11 cellular contexts compared by ENCODE assay signal in the genomic region with DNA sequence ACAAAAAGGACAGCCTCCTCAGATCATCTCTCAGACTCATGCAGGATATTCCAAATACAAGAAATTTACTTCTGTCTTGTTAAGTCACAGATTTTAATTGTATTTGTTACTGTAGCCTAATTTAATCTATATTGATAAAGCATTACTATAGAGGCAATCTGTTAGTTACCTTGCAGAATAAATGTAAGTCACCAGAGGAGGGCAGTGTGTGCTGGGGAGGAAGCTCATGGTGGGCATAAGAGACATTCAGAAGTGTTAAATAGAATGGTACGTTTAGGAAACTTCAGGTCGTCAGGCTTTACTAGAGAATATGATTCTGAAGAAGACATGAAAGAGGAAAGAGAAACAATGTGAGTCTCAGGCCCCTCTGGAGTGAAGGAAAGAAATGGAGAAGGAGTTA. TPM values are rescaled to one million over a fixed set of nuclear protein-coding genes. Genes with fewer than 3 reads are reported as not detected.
DNase-seq lines count a peak whose midpoint lies in the region; ATAC-seq and TF ChIP-seq lines count a peak whose summit lies in the region.
"Had no signal": no experiment of that assay in that cellular context is flagged by ENCODE, and none has a peak within 500 bp of the region (broad histone marks: within the 10 kb centered on the region; RNA-seq: fewer than 3 reads in every experiment).

No MANE protein-coding gene starts in this region.

- BruUV-seq in OCI-LY7 (replicated peaks; lab: Mats Ljungman, UMichigan) = no TSS peak

- H3K27ac Mint-ChIP-seq in type B pancreatic cell = no peak overlapping the region
- H3K27ac Mint-ChIP-seq in activated naive CD4-positive, alpha-beta T cell treated with anti-CD3 and anti-CD28 coated beads for 36 hours = no peak overlapping the region

- no peaks in the 10 kb centered on the region for H3K9me3 ChIP-seq in heart right ventricle
- no peaks in the 10 kb centered on the region for H3K9me3 ChIP-seq in OCI-LY7 (ENCODE audit: low read length)
- H3K9me3 ChIP-seq: tibial artery had no signal

- no peaks in the 10 kb centered on the region for H3K27me3 Mint-ChIP-seq in type B pancreatic cell
- H3K27me3 Mint-ChIP-seq in activated naive CD4-positive, alpha-beta T cell treated with anti-CD3 and anti-CD28 coated beads for 36 hours (ENCODE audit: low read depth) = no peaks in the 10 kb centered on the region

- POLR2A ChIA-PET in OCI-LY7 (lab: Charles Lee) = no interaction called here

- WGBS in heart right ventricle, 2 donors = 21 to 23% methylated on average over 2 of the region's 2 CpGs

- H3K79me2 ChIP-seq in OCI-LY7 (ENCODE audit: insufficient read depth, low read depth, low read length) = no peaks in the 10 kb centered on the region

- TF ChIP-seq CTCF in heart right ventricle (IDR thresholded peaks at IDR 0.05) (peak; percentile 14 to 56 (median 44)), OCI-LY7 (conservative IDR thresholded peaks at IDR 0.05; ENCODE audit: low read length) (peak; percentile 65), type B pancreatic cell (conservative IDR thresholded peaks at IDR 0.05) (peak; percentile 61)

- no peak overlapping the region for H3K4me3 Mint-ChIP-seq in type B pancreatic cell
- no peak overlapping the region for H3K4me3 Mint-ChIP-seq in activated naive CD4-positive, alpha-beta T cell treated with anti-CD3 and anti-CD28 coated beads for 36 hours

- CTCF ChIA-PET in OCI-LY7 (lab: Charles Lee; ENCODE audit: unreplicated experiment) = no interaction called here
- CTCF ChIA-PET in activated naive CD4-positive, alpha-beta T cell treated with anti-CD3 and anti-CD28 coated beads for 36 hours (lab: Charles Lee) = no interaction called here

- intact Hi-C loops in heart right ventricle (cut with DNase I) (loop anchor here in 4 of 10 donors (10.0 kb wide), 1 partner anchor 141 kb away; no protein-coding TSS in a partner anchor), left cardiac atrium (cut with DNase I) (loop anchor here (5.0 to 10.0 kb wide), 2 partner anchors 139 to 301 kb away; partner anchors contain the start of gene USP38 (in 1 of the 2)), OCI-LY7 (cut with micrococcal nuclease; ENCODE audit: unreplicated experiment) (loop anchor here (10.0 kb wide), 1 partner anchor 601 kb away; no protein-coding TSS in a partner anchor)
- intact Hi-C loops in activated naive CD4-positive, alpha-beta T cell treated with anti-CD3 and anti-CD28 coated beads for 36 hours (cut with micrococcal nuclease) = no loop called here

- no peaks in the 10 kb centered on the region for H3K36me3 ChIP-seq in heart right ventricle
- H3K36me3 ChIP-seq in OCI-LY7 (ENCODE audit: insufficient read depth, low read length) = no peaks in the 10 kb centered on the region
- H3K36me3 ChIP-seq: tibial artery had no signal

- ATAC-seq in heart right ventricle (peak in 1 of 8 donors; percentile 48), left cardiac atrium (no peak), HG03439 (IDR thresholded peaks at IDR 0.05; ENCODE audit: unreplicated experiment) (no peak)
- ATAC-seq in stimulated activated naive CD8-positive, alpha-beta T cell treated with anti-CD3 and anti-CD28 coated beads, Interleukin-15, Interleukin-2, amounts not matched to agents 100 U/mL and 50 U/mL, for 24 hours = no peak

- no peaks in the 10 kb centered on the region for H3K27me3 ChIP-seq in heart right ventricle
- H3K27me3 ChIP-seq: tibial artery had no signal

- H3K4me3 ChIP-seq in heart right ventricle = no peak overlapping the region
- H3K4me3 ChIP-seq in OCI-LY7 (ENCODE audit: low read depth, low read length, poor library complexity, severe bottlenecking) = no peak overlapping the region
- H3K4me3 ChIP-seq: tibial artery had no signal

- DNase-seq in heart right ventricle (no peak), left cardiac atrium (no peak), OCI-LY7 (ENCODE audit: low spot score) (peak; percentile 5), fibroblast of peridontal ligament (ENCODE audit: extremely low read depth) (peak; percentile 11), type B pancreatic cell (ENCODE audit: extremely low spot score, unreplicated experiment) (no peak)
- no peak for DNase-seq in stimulated activated naive CD8-positive, alpha-beta T cell treated with anti-CD3 and anti-CD28 coated beads, Interleukin-15, Interleukin-2, amounts not matched to agents 100 U/mL and 50 U/mL, for 24 hours
- DNase-seq in activated naive CD4-positive, alpha-beta T cell treated with anti-CD3 and anti-CD28 coated beads for 36 hours = no peak
- DNase-seq: activated CD4-positive, alpha-beta T cell treated with anti-CD3 and anti-CD28 coated beads for 48 hours; NCI-H1436 treated with DMSO at 0.1 percent for 48 hours; tibial artery had no signal

- H3K27ac ChIP-seq in heart right ventricle = no peak overlapping the region
- H3K27ac ChIP-seq in OCI-LY7 (ENCODE audit: low read depth, low read length, poor library complexity, severe bottlenecking) = no peak overlapping the region
- H3K27ac ChIP-seq: tibial artery had no signal

- no peak overlapping the region for H3K4me2 ChIP-seq in OCI-LY7 (ENCODE audit: low read length)

- no peaks in the 10 kb centered on the region for H3K9me3 Mint-ChIP-seq in type B pancreatic cell
- H3K9me3 Mint-ChIP-seq in activated naive CD4-positive, alpha-beta T cell treated with anti-CD3 and anti-CD28 coated beads for 36 hours = no peaks in the 10 kb centered on the region

- H3K9me2 ChIP-seq in OCI-LY7 (ENCODE audit: insufficient read depth, low read length) = no peaks in the 10 kb centered on the region

- no peaks in the 10 kb centered on the region for H3K4me1 Mint-ChIP-seq in type B pancreatic cell (ENCODE audit: unreplicated experiment)
- H3K4me1 Mint-ChIP-seq in activated naive CD4-positive, alpha-beta T cell treated with anti-CD3 and anti-CD28 coated beads for 36 hours (ENCODE audit: low read depth) = no peaks in the 10 kb centered on the region

- H2AFZ ChIP-seq in OCI-LY7 (ENCODE audit: low read length) = no peak overlapping the region

- no peaks in the 10 kb centered on the region for H4K20me1 ChIP-seq in OCI-LY7 (ENCODE audit: insufficient read depth, low read length)

- no peaks in the 10 kb centered on the region for H3K36me3 Mint-ChIP-seq in type B pancreatic cell
- H3K36me3 Mint-ChIP-seq in activated naive CD4-positive, alpha-beta T cell treated with anti-CD3 and anti-CD28 coated beads for 36 hours (ENCODE audit: low read depth) = no peaks in the 10 kb centered on the region

- H3K4me1 ChIP-seq in heart right ventricle (no peaks in the 10 kb centered on the region), OCI-LY7 (ENCODE audit: insufficient read depth, low read length, poor library complexity, severe bottlenecking) (no peaks in the 10 kb centered on the region)
- H3K4me1 ChIP-seq: tibial artery had no signal

RNA-seq across cellular contexts. Expression of gene INPP4B, which starts 37.3 kb away (rescaled TPM):
- 10 to 100 TPM in 8 of 10 donors, 1 to 10 TPM in 2; 5.8 to 100.0 (median 52.1) TPM for total RNA-seq in heart right ventricle
- polyA plus RNA-seq in heart right ventricle = 1 to 10 TPM; 3.7 to 6.9 TPM
- total RNA-seq in left cardiac atrium = 10 to 100 TPM in 1 of 2 donors, 1 to 10 TPM in 1; 9.0 to 11.0 TPM
- total RNA-seq in OCI-LY7 (2014; rRNA removed; shearing (Covaris generic)) = not detected in 2 replicates
- not detected in 2 replicates for total RNA-seq in OCI-LY7 (2022)
- 4.8 and 9.0 TPM in 2 replicates for total RNA-seq in type B pancreatic cell (ENCODE audit: low replicate concordance)
- 10 to 100 TPM; 55.7 to 60.5 TPM for total RNA-seq in activated naive CD4-positive, alpha-beta T cell treated with anti-CD3 and anti-CD28 coated beads for 36 hours

Comparison
In these comparisons a context has a peak if more than half of its experiments do, and no peak if none do; other contexts are left out.
1. DNase-seq: peak in OCI-LY7 (single experiment) and fibroblast of peridontal ligament (single experiment); none in heart right ventricle (0 of 2), left cardiac atrium (single experiment), type B pancreatic cell (single experiment), stimulated activated naive CD8-positive, alpha-beta T cell treated with anti-CD3 and anti-CD28 coated beads, Interleukin-15, Interleukin-2, amounts not matched to agents 100 U/mL and 50 U/mL, for 24 hours (single experiment) and activated naive CD4-positive, alpha-beta T cell treated with anti-CD3 and anti-CD28 coated beads for 36 hours (single experiment).
2. Peak in every context shown above with its lines, with median percentiles within 50 percentile points of each other: CTCF ChIP-seq.